ENCODE assay signal across 15 cellular contexts in the genomic region with DNA sequence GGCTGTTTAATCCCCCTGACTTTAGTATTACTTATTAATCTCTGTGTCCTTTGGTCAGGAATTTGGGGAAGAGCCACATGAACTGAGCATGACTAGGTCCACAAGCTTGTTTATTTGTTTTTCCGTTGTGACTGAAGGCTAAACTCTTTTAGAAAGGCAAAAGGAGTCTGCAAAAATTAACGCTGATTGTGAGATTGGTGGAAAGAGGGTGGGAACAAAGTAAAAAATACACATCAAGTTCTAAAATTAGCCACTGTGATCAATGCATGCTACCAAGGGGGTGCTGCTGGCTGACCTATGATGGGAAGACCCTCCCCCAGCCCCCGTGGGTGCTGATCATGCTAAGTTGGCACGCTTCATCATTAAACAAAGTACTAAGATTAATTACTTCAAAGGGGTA.
A peak's percentile ranks its signal among the peaks of the same experiment; 100 is the strongest.
DNase-seq lines count a peak whose midpoint lies in the region; ATAC-seq and TF ChIP-seq lines count a peak whose summit lies in the region.
"Had no signal": no experiment of that assay in that cellular context is flagged by ENCODE, and none has a peak within 500 bp of the region (broad histone marks: within the 10 kb centered on the region; RNA-seq: fewer than 3 reads in every experiment).

No MANE protein-coding gene starts in this region.

- H3K4me1 ChIP-seq in spleen: no peaks in the 10 kb centered on the region
- no peaks in the 10 kb centered on the region for H3K4me1 ChIP-seq in CD4-positive, alpha-beta memory T cell (ENCODE audit: insufficient read depth, low read length)

- POLR2A ChIA-PET in WTC11 (lab: Charles Lee): no interaction called here
- POLR2A ChIA-PET in activated CD4-positive, alpha-beta T cell treated with anti-CD3 and anti-CD28 coated beads for 36 hours (lab: Charles Lee): no interaction called here
- POLR2A ChIA-PET in CD4-positive, alpha-beta memory T cell (lab: Charles Lee; ENCODE audit: partially characterized antibody): no interaction called here

- 79 to 92% (median 89%) methylated on average over 4 of the region's 4 CpGs for WGBS in spleen, 5 donors

- ATAC-seq in WTC11: no peak
- peak; percentile 71 for ATAC-seq in left lobe of liver
- no peak for ATAC-seq in activated CD4-positive, alpha-beta T cell treated with anti-CD3 and anti-CD28 coated beads for 36 hours
- ATAC-seq: GM12878 had no signal

- no peaks in the 10 kb centered on the region for H3K9me3 ChIP-seq in spleen
- no peaks in the 10 kb centered on the region for H3K9me3 ChIP-seq in CD4-positive, alpha-beta memory T cell (ENCODE audit: control insufficient read depth in 1 of 2, low read length in 2 of 2)

- intact Hi-C loops in spleen (cut with DNase I; ENCODE audit: low total_unique reads): no loop called here
- intact Hi-C loops in activated CD4-positive, alpha-beta T cell treated with anti-CD3 and anti-CD28 coated beads for 36 hours (cut with DNase I, micrococcal nuclease): no loop called here
- intact Hi-C loops in CD4-positive, alpha-beta memory T cell (cut with micrococcal nuclease): no loop called here

- peaks cover 24% of the 10 kb centered on the region for H3K4me1 Mint-ChIP-seq in WTC11
- H3K4me1 Mint-ChIP-seq in nephron progenitor cell: peaks cover 26% of the 10 kb centered on the region
- no peaks in the 10 kb centered on the region for H3K4me1 Mint-ChIP-seq in activated CD4-positive, alpha-beta T cell treated with anti-CD3 and anti-CD28 coated beads for 36 hours
- H3K4me1 Mint-ChIP-seq in CD4-positive, alpha-beta memory T cell: no peaks in the 10 kb centered on the region
- H3K4me1 Mint-ChIP-seq: CD14-positive monocyte; CD8-positive, alpha-beta memory T cell; IgD-negative memory B cell had no signal

- H3K36me3 Mint-ChIP-seq in WTC11 (peaks cover 5% of the 10 kb centered on the region), nephron progenitor cell (ENCODE audit: low read depth) (peaks cover 20% of the 10 kb centered on the region)
- H3K36me3 Mint-ChIP-seq in activated CD4-positive, alpha-beta T cell treated with anti-CD3 and anti-CD28 coated beads for 36 hours (ENCODE audit: low read depth): no peaks in the 10 kb centered on the region
- H3K36me3 Mint-ChIP-seq in CD4-positive, alpha-beta memory T cell: no peaks in the 10 kb centered on the region
- H3K36me3 Mint-ChIP-seq: CD14-positive monocyte; CD8-positive, alpha-beta memory T cell; IgD-negative memory B cell had no signal

- H3K27me3 ChIP-seq in spleen (replicated peaks in 1 of 7): no peaks in the 10 kb centered on the region
- H3K27me3 ChIP-seq in CD4-positive, alpha-beta memory T cell (ENCODE audit: insufficient read depth, low read length): no peaks in the 10 kb centered on the region

- H3K27me3 Mint-ChIP-seq in WTC11 (ENCODE audit: low read depth): no peaks in the 10 kb centered on the region
- no peaks in the 10 kb centered on the region for H3K27me3 Mint-ChIP-seq in nephron progenitor cell (ENCODE audit: low read depth, poor library complexity)
- peaks cover 9% of the 10 kb centered on the region for H3K27me3 Mint-ChIP-seq in activated CD4-positive, alpha-beta T cell treated with anti-CD3 and anti-CD28 coated beads for 36 hours
- H3K27me3 Mint-ChIP-seq in CD4-positive, alpha-beta memory T cell: peaks cover 7 to 9% of the 10 kb centered on the region in 2 donors

- no peak overlapping the region for H3K4me3 ChIP-seq in spleen
- H3K4me3 ChIP-seq in CD4-positive, alpha-beta memory T cell (ENCODE audit: low read length in 2 of 2): no peak overlapping the region
- H3K4me3 ChIP-seq: GM12878, GM23248 had no signal

- no peak overlapping the region for H3K27ac ChIP-seq in spleen
- no peak overlapping the region for H3K27ac ChIP-seq in CD4-positive, alpha-beta memory T cell (ENCODE audit: low read depth, low read length)
- H3K27ac ChIP-seq: GM23248 had no signal

- TF ChIP-seq CTCF in WTC11 (IDR thresholded peaks at IDR 0.05) (no peak), nephron progenitor cell (IDR thresholded peaks at IDR 0.05) (no peak), spleen (IDR thresholded peaks at IDR 0.05 in 8 of 11, conservative IDR thresholded peaks at IDR 0.05 in 3 of 11) (no peak)

- 0 out of 2 replicates have a peak overlapping the region, but pooled peaks have one; percentile 1 for H3K27ac Mint-ChIP-seq in WTC11
- peak overlapping the region; percentile 55 for H3K27ac Mint-ChIP-seq in nephron progenitor cell
- H3K27ac Mint-ChIP-seq in activated CD4-positive, alpha-beta T cell treated with anti-CD3 and anti-CD28 coated beads for 36 hours: no peak overlapping the region
- H3K27ac Mint-ChIP-seq in CD4-positive, alpha-beta memory T cell: no peak overlapping the region
- H3K27ac Mint-ChIP-seq: CD14-positive monocyte; CD8-positive, alpha-beta memory T cell; IgD-negative memory B cell had no signal

- H3K9me3 Mint-ChIP-seq in WTC11: peaks cover 6% of the 10 kb centered on the region
- peaks cover 5% of the 10 kb centered on the region for H3K9me3 Mint-ChIP-seq in nephron progenitor cell
- H3K9me3 Mint-ChIP-seq in activated CD4-positive, alpha-beta T cell treated with anti-CD3 and anti-CD28 coated beads for 36 hours (ENCODE audit: low read depth): no peaks in the 10 kb centered on the region
- no peaks in the 10 kb centered on the region for H3K9me3 Mint-ChIP-seq in CD4-positive, alpha-beta memory T cell
- H3K9me3 Mint-ChIP-seq: CD14-positive monocyte; CD8-positive, alpha-beta memory T cell; IgD-negative memory B cell had no signal

- DNase-seq in WTC11 (ENCODE audit: low spot score): no peak
- peak; percentile 59 for DNase-seq in left lobe of liver (ENCODE audit: low spot score)
- no peak for DNase-seq in nephron progenitor cell
- DNase-seq in spleen: no peak
- DNase-seq in activated CD4-positive, alpha-beta T cell treated with anti-CD3 and anti-CD28 coated beads for 36 hours: no peak
- DNase-seq in CD4-positive, alpha-beta memory T cell: no peak
- no peak for DNase-seq in globus pallidus (ENCODE audit: low spot score)
- DNase-seq: Calu3; CD8-positive, alpha-beta memory T cell; DMS 273 treated with DMSO at 0.1 percent for 48 hours; GM23248; H7 had no signal

- H3K4me3 Mint-ChIP-seq in WTC11 (no peak overlapping the region), nephron progenitor cell (no peak overlapping the region)
- no peak overlapping the region for H3K4me3 Mint-ChIP-seq in activated CD4-positive, alpha-beta T cell treated with anti-CD3 and anti-CD28 coated beads for 36 hours
- no peak overlapping the region for H3K4me3 Mint-ChIP-seq in CD4-positive, alpha-beta memory T cell
- H3K4me3 Mint-ChIP-seq: CD14-positive monocyte; CD8-positive, alpha-beta memory T cell; IgD-negative memory B cell had no signal

- TF ChIP-seq POLR2A in spleen (IDR thresholded peaks at IDR 0.05): no peak

- no peaks in the 10 kb centered on the region for H3K36me3 ChIP-seq in spleen
- no peaks in the 10 kb centered on the region for H3K36me3 ChIP-seq in CD4-positive, alpha-beta memory T cell (ENCODE audit: insufficient read depth, low read length)

- CTCF ChIA-PET in WTC11 (lab: Charles Lee): no interaction called here
- CTCF ChIA-PET in activated CD4-positive, alpha-beta T cell treated with anti-CD3 and anti-CD28 coated beads for 36 hours (lab: Charles Lee): no interaction called here
- CTCF ChIA-PET in CD4-positive, alpha-beta memory T cell (lab: Charles Lee; ENCODE audit: partially characterized antibody): no interaction called here

TF ChIP-seq in WTC11, 78 proteins besides CTCF, POLR2A, EP300 and RAD21:
- TF ChIP-seq GRHL2 (CRISPR knock-in tag; IDR thresholded peaks at IDR 0.05; ENCODE audit: insufficient replicate concordance, severe bottlenecking): no peak
- TF ChIP-seq USF2 (CRISPR knock-in tag; IDR thresholded peaks at IDR 0.05): no peak
- TF ChIP-seq ZNF532 (CRISPR knock-in tag; IDR thresholded peaks at IDR 0.05; ENCODE audit: borderline replicate concordance): no peak
- no peak for TF ChIP-seq ZNF121 (CRISPR knock-in tag; IDR thresholded peaks at IDR 0.05)
- TF ChIP-seq NFATC4 (CRISPR knock-in tag; IDR thresholded peaks at IDR 0.05): no peak
- no peak for TF ChIP-seq FOXP1 (CRISPR knock-in tag; IDR thresholded peaks at IDR 0.05; ENCODE audit: borderline replicate concordance)
- no peak for TF ChIP-seq FOXK1 (CRISPR knock-in tag; IDR thresholded peaks at IDR 0.05)
- TF ChIP-seq ZNF138 (CRISPR knock-in tag; conservative IDR thresholded peaks at IDR 0.05): no peak
TF ChIP-seq in WTC11: peak in this region for 0.

Comparison
In these comparisons a context has a peak if more than half of its experiments do, and no peak if none do; other contexts are left out.
1. H3K27ac Mint-ChIP-seq: peak in WTC11 (single experiment) and nephron progenitor cell (single experiment); none in activated CD4-positive, alpha-beta T cell treated with anti-CD3 and anti-CD28 coated beads for 36 hours (single experiment) and CD4-positive, alpha-beta memory T cell (0 of 7).